9 cellular contexts compared by ENCODE assay signal in genomic region chr11:416051-416756, GRCh38. TPM values are rescaled to one million over a fixed set of nuclear protein-coding genes. Genes with fewer than 3 reads are reported as not detected.
DNase-seq lines count a peak whose midpoint lies in the region; ATAC-seq and TF ChIP-seq lines count a peak whose summit lies in the region.
"Had no signal": no experiment of that assay in that cellular context is flagged by ENCODE, and none has a peak within 500 bp of the region (broad histone marks: within the 10 kb centered on the region; RNA-seq: fewer than 3 reads in every experiment).

No MANE protein-coding gene starts in this region.

- no peaks in the 10 kb centered on the region for H3K9me3 ChIP-seq in mucosa of descending colon
- H3K9me3 ChIP-seq in vagina: no peaks in the 10 kb centered on the region

- no peaks in the 10 kb centered on the region for H3K27me3 Mint-ChIP-seq in activated naive CD4-positive, alpha-beta T cell treated with anti-CD3 and anti-CD28 coated beads, Interleukin-2, amount 10 ng/mL, durations not matched to agents 7 days and 5 days

- TF ChIP-seq CTCF in choroid plexus epithelial cell (conservative IDR thresholded peaks at IDR 0.05; ENCODE audit: low read depth, low read length) (no peak), mucosa of descending colon (IDR thresholded peaks at IDR 0.05) (no peak), vagina (IDR thresholded peaks at IDR 0.05) (no peak)

- no peaks in the 10 kb centered on the region for H3K9me3 Mint-ChIP-seq in activated naive CD4-positive, alpha-beta T cell treated with anti-CD3 and anti-CD28 coated beads, Interleukin-2, amount 10 ng/mL, durations not matched to agents 7 days and 5 days

- peaks cover 24% of the 10 kb centered on the region for H3K4me1 Mint-ChIP-seq in activated naive CD4-positive, alpha-beta T cell treated with anti-CD3 and anti-CD28 coated beads, Interleukin-2, amount 10 ng/mL, durations not matched to agents 7 days and 5 days

- peak overlapping the region; percentile 88 for H3K27ac Mint-ChIP-seq in activated naive CD4-positive, alpha-beta T cell treated with anti-CD3 and anti-CD28 coated beads, Interleukin-2, amount 10 ng/mL, durations not matched to agents 7 days and 5 days

- H3K4me1 ChIP-seq in mucosa of descending colon (ENCODE audit: low read depth) (peaks cover 15% of the 10 kb centered on the region), vagina (peaks cover 38% of the 10 kb centered on the region)

- no peaks in the 10 kb centered on the region for H3K27me3 ChIP-seq in vagina

- peaks cover 9% of the 10 kb centered on the region for H3K36me3 Mint-ChIP-seq in activated naive CD4-positive, alpha-beta T cell treated with anti-CD3 and anti-CD28 coated beads, Interleukin-2, amount 10 ng/mL, durations not matched to agents 7 days and 5 days

- CTCF ChIA-PET in activated naive CD4-positive, alpha-beta T cell treated with anti-CD3 and anti-CD28 coated beads, Interleukin-2, amount 10 ng/mL, durations not matched to agents 7 days and 5 days (lab: Charles Lee): interaction anchor here (1.5 to 5.0 kb wide), 3 partner anchors 9 to 33 kb away, joined by 4 to 37 read pairs (median 5); partner anchors contain the start of genes ANO9 and PTDSS2

- no peak for TF ChIP-seq POLR2A in vagina (IDR thresholded peaks at IDR 0.05)

- H3K4me3 ChIP-seq in choroid plexus epithelial cell (ENCODE audit: low read depth, low read length) (peak overlapping the region; percentile 49), mucosa of descending colon (peak overlapping the region; percentile 31), vagina (peak overlapping the region; percentile 44 to 50)

- peak overlapping the region; percentile 93 for H3K4me3 Mint-ChIP-seq in activated naive CD4-positive, alpha-beta T cell treated with anti-CD3 and anti-CD28 coated beads, Interleukin-2, amount 10 ng/mL, durations not matched to agents 7 days and 5 days

- intact Hi-C loops in mucosa of descending colon (cut with DNase I, micrococcal nuclease): no loop called here
- intact Hi-C loops in vagina (cut with DNase I): no loop called here

- H3K27ac ChIP-seq in vagina: peak overlapping the region; percentile 56

- H3K36me3 ChIP-seq in mucosa of descending colon (ENCODE audit: low read depth) (no peaks in the 10 kb centered on the region), vagina (no peaks in the 10 kb centered on the region)

- DNase-seq in activated naive CD4-positive, alpha-beta T cell treated with anti-CD3 and anti-CD28 coated beads, Interleukin-2, amount 10 ng/mL, durations not matched to agents 7 days and 5 days: peak; percentile 38
- no peak for DNase-seq in activated naive CD4-positive, alpha-beta T cell treated with Interleukin-2 at 50 U/mL for 16 hours
- DNase-seq in choroid plexus epithelial cell (ENCODE audit: low read depth): no peak
- peak in 1 of 3 donors; percentile 64 for DNase-seq in mucosa of descending colon
- DNase-seq in vagina (ENCODE audit: extremely low spot score in 2 of 2): no peak
- DNase-seq in cerebellum (ENCODE audit: low spot score): no peak
- DNase-seq in NCI-H2107 treated with DMSO at 0.1 percent for 48 hours (lab: John Stamatoyannopoulos, UW; ENCODE audit: unreplicated experiment): no peak
- no peak for DNase-seq in NCI-H2171 treated with DMSO at 0.1 percent for 48 hours (lab: John Stamatoyannopoulos, UW)

- ATAC-seq in mucosa of descending colon: peak; percentile 14

RNA-seq across cellular contexts. Expression of gene SIGIRR, which starts 1.4 kb away (rescaled TPM):
- total RNA-seq in mucosa of descending colon (100 to 1,000 TPM; 103 to 190 (median 116) TPM), vagina (48.1 TPM), cerebellum (6.3 TPM)

RNA-seq across cellular contexts. Expression of gene PKP3, which starts 22.2 kb away (rescaled TPM):
- total RNA-seq in mucosa of descending colon: 100 to 1,000 TPM in 2 of 3 donors, 10 to 100 TPM in 1; 73.3 to 174 (median 143) TPM
- 117 TPM for total RNA-seq in vagina
- total RNA-seq in cerebellum: 0.73 TPM

RNA-seq across cellular contexts. Expression of gene ANO9, which starts 25.6 kb away (rescaled TPM):
- total RNA-seq in mucosa of descending colon: 100 to 1,000 TPM in 2 of 3 donors, 10 to 100 TPM in 1; 85.2 to 179 (median 131) TPM
- 12.0 TPM for total RNA-seq in vagina
- not detected for total RNA-seq in cerebellum
- total RNA-seq: LHCN-M2 had no signal

RNA-seq across cellular contexts. Expression of gene PTDSS2, which starts 33.9 kb away (rescaled TPM):
- 10 to 100 TPM; 19.2 to 34.8 (median 27.3) TPM for total RNA-seq in mucosa of descending colon
- 36.1 TPM for total RNA-seq in vagina
- 26.9 TPM for total RNA-seq in cerebellum

RNA-seq across cellular contexts. Expression of gene B4GALNT4, which starts 46.9 kb away (rescaled TPM):
- total RNA-seq in mucosa of descending colon: 10 to 100 TPM in 1 of 3 donors, 1 to 10 TPM in 2; 2.1 to 11.8 (median 2.2) TPM
- total RNA-seq in vagina: 15.5 TPM
- total RNA-seq in cerebellum: 59.2 TPM

Comparison
In these comparisons a context has a peak if more than half of its experiments do, and no peak if none do; other contexts are left out.
1. RNA of gene PKP3, which starts 22.2 kb away (total RNA-seq): 73.3 to 174 TPM in mucosa of descending colon and 117 TPM in vagina (single experiment); 0.73 TPM in cerebellum (single experiment); every median in the first group is over 10 times any median in the second.
2. RNA of gene ANO9, which starts 25.6 kb away (total RNA-seq): 85.2 to 179 TPM in mucosa of descending colon and 12.0 TPM in vagina (single experiment); not detected in cerebellum (single experiment); every median in the first group is over 10 times any median in the second.
3. Peak in every context shown above with its lines, with median percentiles within 50 percentile points of each other: H3K4me3 ChIP-seq.